In the genomic region with DNA sequence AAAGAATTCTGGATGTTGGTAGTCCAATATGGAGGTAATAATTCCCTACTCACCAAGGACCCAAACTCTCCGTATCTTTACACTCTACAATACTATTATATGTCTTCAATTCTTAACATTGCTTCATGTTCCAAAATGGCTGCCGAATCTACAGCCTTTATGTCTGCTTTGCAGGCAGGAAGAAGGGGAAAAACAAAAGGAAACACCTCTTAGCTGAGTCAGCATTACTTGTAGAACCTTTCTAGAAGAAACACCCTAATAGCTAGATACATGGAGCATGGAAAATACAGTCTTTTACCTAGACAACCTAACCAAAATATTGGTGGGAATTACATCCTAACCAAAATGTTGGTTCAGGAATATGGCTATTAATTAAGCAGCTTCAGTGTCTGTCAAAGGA, we compare ENCODE assay signal across 4 cellular contexts.
TF ChIP-seq lines count a peak whose summit lies in the region.

No MANE protein-coding gene starts in this region.

TF ChIP-seq in A549, 52 proteins besides CTCF, POLR2A, EP300 and RAD21:
- TF ChIP-seq MAFK (IDR thresholded peaks at IDR 0.05; ENCODE audit: partially characterized antibody) = peak; percentile 9

TF ChIP-seq in IMR-90, 13 proteins besides CTCF, POLR2A, EP300 and RAD21:
- peak; percentile 82 for TF ChIP-seq MAFK (IDR thresholded peaks at IDR 0.05; ENCODE audit: low read depth, low read length)

TF ChIP-seq in K562, 482 proteins besides CTCF, POLR2A, EP300 and RAD21:
- TF ChIP-seq MAFK (IDR thresholded peaks at IDR 0.05; ENCODE audit: low read length) = peak; percentile 43; the same call in 1 of the 2 replicates
- TF ChIP-seq MAFF (IDR thresholded peaks at IDR 0.05; ENCODE audit: low read length) = peak; percentile 55

TF ChIP-seq in HepG2, 621 proteins besides CTCF, POLR2A, EP300 and RAD21:
- TF ChIP-seq MAFF (IDR thresholded peaks at IDR 0.05; ENCODE audit: low read depth, low read length) (peak; percentile 72), MAFK (conservative IDR thresholded peaks at IDR 0.05 in 1 of 2, IDR thresholded peaks at IDR 0.05 in 1 of 2; ENCODE audit: low read length in 2 of 2) (peak; percentile 50 to 83; a peak in 3 of 4 replicates)
